22 cellular contexts compared by ENCODE assay signal in genomic region chr15:97874139-97874538, GRCh38.
"Had no signal": no experiment of that assay in that cellular context is flagged by ENCODE, and none has a peak within 500 bp of the region (broad histone marks: within the 10 kb centered on the region; RNA-seq: fewer than 3 reads in every experiment).

No MANE protein-coding gene starts in this region.

- H3K4me1 ChIP-seq: body of pancreas, pancreas, psoas muscle, right lobe of liver, suprapubic skin, tibial nerve had no signal

- H3K4me3 ChIP-seq: body of pancreas, cardiac muscle cell, psoas muscle, right lobe of liver, suprapubic skin, tibial nerve had no signal

- H3K36me3 ChIP-seq: cardiac muscle cell, neutrophil, pancreas, right lobe of liver, suprapubic skin, tibial nerve had no signal

- H3K27ac ChIP-seq: body of pancreas, cardiac muscle cell, neutrophil, pancreas, psoas muscle, right lobe of liver, suprapubic skin, tibial nerve, VCaP had no signal

- DNase-seq: activated CD4-positive, alpha-beta T cell treated with anti-CD3 and anti-CD28 coated beads, Interleukin-2, amount 10 ng/mL, durations not matched to agents 24 days and 14 days; activated CD8-positive, alpha-beta T cell treated with anti-CD3 and anti-CD28 coated beads, Interleukin-2, amount 10 ng/mL, durations not matched to agents 7 days and 5 days; activated gamma-delta T cell; anterior cingulate cortex; body of pancreas; effector CD4-positive, alpha-beta T cell; foreskin melanocyte; glutamatergic neuron; hypothalamus; pancreas; psoas muscle; right lobe of liver; small intestine; stimulated activated CD4-positive, alpha-beta T cell treated with anti-CD3 and anti-CD28 coated beads, Interleukin-2, amount 100 ng/mL, for 24 hours; stimulated activated naive CD8-positive, alpha-beta T cell treated with anti-CD3 and anti-CD28 coated beads, Interleukin-15, amount 100 ng/mL, for 72 hours had no signal

- H3K9me3 ChIP-seq: body of pancreas, neutrophil, pancreas, psoas muscle, right lobe of liver, suprapubic skin, tibial nerve had no signal

- H3K27me3 ChIP-seq: body of pancreas, cardiac muscle cell, pancreas, right lobe of liver, tibial nerve had no signal

- ATAC-seq: activated CD4-positive, CD25-positive, alpha-beta regulatory T cell treated with anti-CD3 and anti-CD28 coated beads, Interleukin-2, amount 50 U/mL, for 24 hours; activated CD8-positive, alpha-beta T cell treated with anti-CD3 and anti-CD28 coated beads, Interleukin-2, amount 10 ng/mL, durations not matched to agents 7 days and 5 days; body of pancreas; pancreas; psoas muscle; right lobe of liver; stimulated activated effector memory CD8-positive, alpha-beta T cell treated with anti-CD3 and anti-CD28 coated beads, Interleukin-12 subunit alpha, Interleukin-12 subunit beta, amount 100 ng/mL, for 72 hours; stimulated activated naive CD8-positive, alpha-beta T cell treated with anti-CD3 and anti-CD28 coated beads, Interleukin-15, amount 100 ng/mL, for 72 hours had no signal
